ENCODE assay signal across 20 cellular contexts in the genomic region with DNA sequence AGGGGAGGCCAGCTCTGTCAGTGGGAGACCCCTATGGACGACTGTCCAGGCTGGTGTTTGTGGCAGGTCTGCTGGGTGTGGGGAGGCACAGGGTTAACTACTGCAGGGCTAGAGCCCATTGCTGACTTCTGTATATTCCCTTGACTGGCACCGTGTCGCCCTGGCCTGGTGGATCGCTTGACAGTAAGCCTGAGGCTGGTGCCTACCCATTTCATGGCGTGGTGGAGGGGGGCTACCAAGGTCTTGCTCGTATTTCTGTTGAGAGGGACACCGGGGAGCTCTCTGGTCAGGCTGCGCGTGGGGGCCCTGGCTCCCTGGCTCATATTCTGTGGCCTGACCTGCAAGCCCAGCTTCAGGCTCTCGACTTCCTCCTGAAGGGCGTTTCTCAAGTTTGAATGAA.
DNase-seq lines count a peak whose midpoint lies in the region; ATAC-seq and TF ChIP-seq lines count a peak whose summit lies in the region.
"Had no signal": no experiment of that assay in that cellular context is flagged by ENCODE, and none has a peak within 500 bp of the region (broad histone marks: within the 10 kb centered on the region; RNA-seq: fewer than 3 reads in every experiment).

No MANE protein-coding gene starts in this region.

- H3K9ac ChIP-seq in H9 (ENCODE audit: extremely low read depth, insufficient read length, low read length) = no peak overlapping the region

- no peak overlapping the region for H2AFZ ChIP-seq in H9 (ENCODE audit: low read length)
- H2AFZ ChIP-seq: hepatocyte had no signal

- no peak overlapping the region for H2BK12ac ChIP-seq in H9 (ENCODE audit: insufficient read length, low read depth, low read length)

- peaks cover 3% of the 10 kb centered on the region; the same call in 1 of the 2 replicates for H3K4me1 ChIP-seq in H9 (ENCODE audit: insufficient read depth, low read length)
- H3K4me1 ChIP-seq: body of pancreas, foreskin keratinocyte, left lung, right lobe of liver had no signal

- H3K27me3 Mint-ChIP-seq in activated CD4-positive, alpha-beta T cell treated with anti-CD3 and anti-CD28 coated beads, Interleukin-2, amount 10 ng/mL, durations not matched to agents 24 days and 14 days = peaks cover 29% of the 10 kb centered on the region
- H3K27me3 Mint-ChIP-seq in H9 (ENCODE audit: low read depth) = no peaks in the 10 kb centered on the region; the same call in 1 of the 2 replicates
- H3K27me3 Mint-ChIP-seq in activated naive CD8-positive, alpha-beta T cell treated with anti-CD3 and anti-CD28 coated beads, Interleukin-2, amount 10 ng/mL, durations not matched to agents 7 days and 5 days = peaks cover 9% of the 10 kb centered on the region
- peaks cover 4% of the 10 kb centered on the region for H3K27me3 Mint-ChIP-seq in glutamatergic neuron (ENCODE audit: unreplicated experiment)

- peak overlapping the region; percentile 35 for H3K4me3 Mint-ChIP-seq in activated CD4-positive, alpha-beta T cell treated with anti-CD3 and anti-CD28 coated beads, Interleukin-2, amount 10 ng/mL, durations not matched to agents 24 days and 14 days
- no peak overlapping the region for H3K4me3 Mint-ChIP-seq in H9
- H3K4me3 Mint-ChIP-seq in activated naive CD8-positive, alpha-beta T cell treated with anti-CD3 and anti-CD28 coated beads, Interleukin-2, amount 10 ng/mL, durations not matched to agents 7 days and 5 days = peak overlapping the region; percentile 43
- no peak overlapping the region for H3K4me3 Mint-ChIP-seq in glutamatergic neuron (ENCODE audit: unreplicated experiment)

- no peak overlapping the region for H4K91ac ChIP-seq in H9 (ENCODE audit: insufficient read length, low read depth, low read length)

- DNase-seq in activated CD4-positive, alpha-beta T cell treated with anti-CD3 and anti-CD28 coated beads, Interleukin-2, amount 10 ng/mL, durations not matched to agents 24 days and 14 days = no peak
- no peak for DNase-seq in activated CD4-positive, alpha-beta T cell treated with anti-CD3 and anti-CD28 coated beads, Interleukin-2, amount 50 U/mL, for 48 hours
- DNase-seq in H9 (peak; percentile 22), sciatic nerve (ENCODE audit: low spot score) (peak; percentile 34), glutamatergic neuron (no peak)
- no peak for DNase-seq in activated naive CD8-positive, alpha-beta T cell treated with anti-CD3 and anti-CD28 coated beads, Interleukin-2, amount 10 ng/mL, durations not matched to agents 7 days and 5 days
- DNase-seq: activated CD4-positive, alpha-beta T cell treated with anti-CD3 and anti-CD28 coated beads for 48 hours; body of pancreas; foreskin keratinocyte; H7; left lung; midbrain; NCI-H2171 treated with DMSO at 0.1 percent for 48 hours; NCI-H69; right lobe of liver; SHP77 treated with DMSO at 0.1 percent for 48 hours had no signal

- POLR2A ChIA-PET in activated naive CD8-positive, alpha-beta T cell treated with anti-CD3 and anti-CD28 coated beads, Interleukin-2, amount 10 ng/mL, durations not matched to agents 7 days and 5 days (lab: Charles Lee) = interaction anchor here (0.8 to 1.1 kb wide), 3 partner anchors 9 to 25 kb away, joined by 3 to 4 read pairs (median 3); no protein-coding TSS in a partner anchor

- no peaks in the 10 kb centered on the region for H3K23me2 ChIP-seq in H9 (ENCODE audit: insufficient read length, low read depth, low read length, poor library complexity, severe bottlenecking)

- no peak overlapping the region for H3K4me2 ChIP-seq in H9 (ENCODE audit: insufficient read depth, insufficient read length, low read length)
- H3K4me2 ChIP-seq: hepatocyte had no signal

- no peaks in the 10 kb centered on the region for H3K79me1 ChIP-seq in H9 (ENCODE audit: insufficient read depth, low read depth, low read length, poor library complexity, severe bottlenecking)

- H3K4ac ChIP-seq in H9 (ENCODE audit: low read depth, low read length) = no peak overlapping the region

- ATAC-seq in activated naive CD8-positive, alpha-beta T cell treated with anti-CD3 and anti-CD28 coated beads, Interleukin-2, amount 10 ng/mL, durations not matched to agents 7 days and 5 days (ENCODE audit: low read depth) = no peak
- no peak for ATAC-seq in sciatic nerve
- ATAC-seq in GM19324 (IDR thresholded peaks at IDR 0.05; ENCODE audit: low FRiP score, unreplicated experiment) = no peak
- ATAC-seq in HG03354 (IDR thresholded peaks at IDR 0.05; ENCODE audit: poor library complexity, severe bottlenecking, unreplicated experiment) = no peak
- ATAC-seq: body of pancreas, foreskin keratinocyte, left lung had no signal

- no peak overlapping the region for H3K56ac ChIP-seq in H9 (ENCODE audit: insufficient read length, low read depth, low read length)

- no peak overlapping the region for H4K8ac ChIP-seq in H9 (replicated peaks; ENCODE audit: insufficient read length, low read depth, low read length)

- no peak overlapping the region for H2BK15ac ChIP-seq in H9 (ENCODE audit: low read depth, low read length)

- intact Hi-C loops in activated CD4-positive, alpha-beta T cell treated with anti-CD3 and anti-CD28 coated beads, Interleukin-2, amount 10 ng/mL, durations not matched to agents 24 days and 14 days (cut with micrococcal nuclease) = loop anchor here (10.0 kb wide), 2 partner anchors 177 to 853 kb away; a partner anchor contains a TSS
- intact Hi-C loops in sciatic nerve (cut with DNase I) = no loop called here

- peaks cover 1% of the 10 kb centered on the region for H3K36me3 Mint-ChIP-seq in activated CD4-positive, alpha-beta T cell treated with anti-CD3 and anti-CD28 coated beads, Interleukin-2, amount 10 ng/mL, durations not matched to agents 24 days and 14 days (ENCODE audit: low read depth)
- H3K36me3 Mint-ChIP-seq in H9 (ENCODE audit: insufficient read depth in 1 of 3, low read depth in 3 of 3) = peaks cover 9 to 48% (median 36%) of the 10 kb centered on the region in 3 experiments; a peak in 6 of 7 replicates
- H3K36me3 Mint-ChIP-seq in activated naive CD8-positive, alpha-beta T cell treated with anti-CD3 and anti-CD28 coated beads, Interleukin-2, amount 10 ng/mL, durations not matched to agents 7 days and 5 days = peaks cover 2% of the 10 kb centered on the region
- H3K36me3 Mint-ChIP-seq in glutamatergic neuron (ENCODE audit: unreplicated experiment) = no peaks in the 10 kb centered on the region

- no CpG with 5 or more reads among the region's 11 CpGs for WGBS in H9 (ENCODE audit: extremely low coverage, insufficient read length, low lambda C conversion rate)

- no peak overlapping the region for H3K27ac ChIP-seq in H9 (ENCODE audit: insufficient read length, low read depth, low read length)
- H3K27ac ChIP-seq: body of pancreas, foreskin keratinocyte, hepatocyte, left lung, right lobe of liver had no signal

- no peak overlapping the region for H2BK120ac ChIP-seq in H9 (ENCODE audit: low read depth, low read length, poor library complexity, severe bottlenecking)

- H3K14ac ChIP-seq in H9 (ENCODE audit: insufficient read depth, low read length) = no peak overlapping the region

- no peak overlapping the region for H4K5ac ChIP-seq in H9 (ENCODE audit: insufficient read length, low read depth, low read length)

- no peak overlapping the region for H3K23ac ChIP-seq in H9 (ENCODE audit: insufficient read length, low read depth, low read length)

- H3K9me3 Mint-ChIP-seq in activated CD4-positive, alpha-beta T cell treated with anti-CD3 and anti-CD28 coated beads, Interleukin-2, amount 10 ng/mL, durations not matched to agents 24 days and 14 days = peaks cover 11% of the 10 kb centered on the region
- H3K9me3 Mint-ChIP-seq in H9 (no peaks in the 10 kb centered on the region), glutamatergic neuron (ENCODE audit: unreplicated experiment) (peaks cover 2% of the 10 kb centered on the region)
- H3K9me3 Mint-ChIP-seq in activated naive CD8-positive, alpha-beta T cell treated with anti-CD3 and anti-CD28 coated beads, Interleukin-2, amount 10 ng/mL, durations not matched to agents 7 days and 5 days = no peaks in the 10 kb centered on the region

- H3K27ac Mint-ChIP-seq in activated CD4-positive, alpha-beta T cell treated with anti-CD3 and anti-CD28 coated beads, Interleukin-2, amount 10 ng/mL, durations not matched to agents 24 days and 14 days = peak overlapping the region; percentile 64
- H3K27ac Mint-ChIP-seq in H9 = peak overlapping the region; percentile 42 to 65 (median 47); a peak in 5 of 7 replicates
- H3K27ac Mint-ChIP-seq in activated naive CD8-positive, alpha-beta T cell treated with anti-CD3 and anti-CD28 coated beads, Interleukin-2, amount 10 ng/mL, durations not matched to agents 7 days and 5 days = peak overlapping the region; percentile 42
- no peak overlapping the region for H3K27ac Mint-ChIP-seq in glutamatergic neuron (ENCODE audit: unreplicated experiment)
- H3K27ac Mint-ChIP-seq: activated naive CD4-positive, alpha-beta T cell treated with anti-CD3 and anti-CD28 coated beads, Interleukin-2, amount 50 U/mL, for 72 hours had no signal

- H3T11ph ChIP-seq in H9 (ENCODE audit: low read length) = no peak overlapping the region

- no peak overlapping the region for H2AK5ac ChIP-seq in H9 (ENCODE audit: insufficient read length, low read length)

- TF ChIP-seq CTCF in H9 (conservative IDR thresholded peaks at IDR 0.05) = no peak
- no peak for TF ChIP-seq CTCF in glutamatergic neuron (IDR thresholded peaks at IDR 0.05; ENCODE audit: partially characterized antibody, unreplicated experiment)

- H3K9me3 ChIP-seq in H9 (ENCODE audit: control insufficient read depth, low read depth, low read length) = no peaks in the 10 kb centered on the region
- H3K9me3 ChIP-seq: body of pancreas, left lung, right lobe of liver had no signal

- peaks cover 72% of the 10 kb centered on the region for H3K4me1 Mint-ChIP-seq in activated CD4-positive, alpha-beta T cell treated with anti-CD3 and anti-CD28 coated beads, Interleukin-2, amount 10 ng/mL, durations not matched to agents 24 days and 14 days
- H3K4me1 Mint-ChIP-seq in H9 (peaks cover 20 to 35% of the 10 kb centered on the region in 2 experiments), glutamatergic neuron (ENCODE audit: low read depth, unreplicated experiment) (peaks cover 7% of the 10 kb centered on the region)
- H3K4me1 Mint-ChIP-seq in activated naive CD8-positive, alpha-beta T cell treated with anti-CD3 and anti-CD28 coated beads, Interleukin-2, amount 10 ng/mL, durations not matched to agents 7 days and 5 days = peaks cover 48% of the 10 kb centered on the region

- no peaks in the 10 kb centered on the region for H3K27me3 ChIP-seq in H9 (ENCODE audit: insufficient read depth, low read length)
- H3K27me3 ChIP-seq: body of pancreas, hepatocyte, left lung, right lobe of liver had no signal

- no peak overlapping the region for H2BK5ac ChIP-seq in H9 (ENCODE audit: insufficient read length, low read length)

- H4K20me1 ChIP-seq in H9 (ENCODE audit: control insufficient read depth, insufficient read depth, insufficient read length) = no peaks in the 10 kb centered on the region

- no peaks in the 10 kb centered on the region for H3K79me2 ChIP-seq in H9 (ENCODE audit: insufficient read depth, low read length)
- H3K79me2 ChIP-seq: hepatocyte had no signal

- no peak overlapping the region for H2BK20ac ChIP-seq in H9 (ENCODE audit: low read depth, low read length, poor library complexity, severe bottlenecking)

- H3K18ac ChIP-seq in H9 (ENCODE audit: insufficient read length, low read depth, low read length) = no peak overlapping the region

Comparison
In these comparisons a context has a peak if more than half of its experiments do, and no peak if none do; other contexts are left out.
1. DNase-seq: peak in H9 (single experiment) and sciatic nerve (single experiment); none in activated CD4-positive, alpha-beta T cell treated with anti-CD3 and anti-CD28 coated beads, Interleukin-2, amount 10 ng/mL, durations not matched to agents 24 days and 14 days (single experiment), activated CD4-positive, alpha-beta T cell treated with anti-CD3 and anti-CD28 coated beads, Interleukin-2, amount 50 U/mL, for 48 hours (0 of 2), activated naive CD8-positive, alpha-beta T cell treated with anti-CD3 and anti-CD28 coated beads, Interleukin-2, amount 10 ng/mL, durations not matched to agents 7 days and 5 days (single experiment) and glutamatergic neuron (single experiment).
2. H3K4me3 Mint-ChIP-seq: peak in activated CD4-positive, alpha-beta T cell treated with anti-CD3 and anti-CD28 coated beads, Interleukin-2, amount 10 ng/mL, durations not matched to agents 24 days and 14 days (single experiment) and activated naive CD8-positive, alpha-beta T cell treated with anti-CD3 and anti-CD28 coated beads, Interleukin-2, amount 10 ng/mL, durations not matched to agents 7 days and 5 days (single experiment); none in H9 (0 of 2) and glutamatergic neuron (single experiment).